ENCODE assay signal across 10 cellular contexts in the genomic region with DNA sequence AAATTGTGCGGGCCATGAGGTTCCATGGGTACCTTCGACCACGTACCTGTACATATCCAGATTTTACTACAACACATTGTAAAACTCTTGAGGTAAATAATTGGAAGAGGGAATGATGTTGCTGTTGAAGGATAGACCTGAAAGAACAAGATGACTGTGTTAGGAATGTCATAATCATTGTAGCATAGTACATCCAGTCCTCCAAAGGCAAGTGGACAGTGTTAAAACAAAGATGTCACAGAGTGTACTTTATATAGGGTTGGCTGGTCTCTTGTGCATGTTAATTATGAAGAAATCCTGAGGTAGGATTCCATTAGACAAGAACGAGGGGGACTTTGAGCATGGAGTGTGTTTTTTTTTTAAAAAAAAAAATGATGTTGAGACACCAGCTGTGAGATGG. TPM values are rescaled to one million over a fixed set of nuclear protein-coding genes. Genes with fewer than 3 reads are reported as not detected.
"Had no signal": no experiment of that assay in that cellular context is flagged by ENCODE, and none has a peak within 500 bp of the region (broad histone marks: within the 10 kb centered on the region; RNA-seq: fewer than 3 reads in every experiment).

No MANE protein-coding gene starts in this region.

- H3K4me1 ChIP-seq: HAP-1 had no signal

- DNase-seq: GM23248, GOT3, H7, HFFc6 had no signal

- H3K36me3 ChIP-seq: HAP-1 had no signal

- H3K4me3 ChIP-seq: GM23248, HAP-1 had no signal

- H3K9ac ChIP-seq: GM23248 had no signal

- H3K27ac ChIP-seq: GM23248, HL-60 had no signal

- H3K9me3 ChIP-seq: HAP-1 had no signal

- H2AFZ ChIP-seq: GM23248 had no signal

- ATAC-seq: HCT116, HepG2 had no signal

RNA-seq across cellular contexts. Expression of gene VWC2, which starts 30.4 kb away (rescaled TPM):
- total RNA-seq: GM23248, HepG2, HFFc6, HT1080 had no signal
- polyA plus RNA-seq: GM23248, HepG2, IgD-negative memory B cell had no signal
